ENCODE assay signal across 10 cellular contexts in the genomic region with DNA sequence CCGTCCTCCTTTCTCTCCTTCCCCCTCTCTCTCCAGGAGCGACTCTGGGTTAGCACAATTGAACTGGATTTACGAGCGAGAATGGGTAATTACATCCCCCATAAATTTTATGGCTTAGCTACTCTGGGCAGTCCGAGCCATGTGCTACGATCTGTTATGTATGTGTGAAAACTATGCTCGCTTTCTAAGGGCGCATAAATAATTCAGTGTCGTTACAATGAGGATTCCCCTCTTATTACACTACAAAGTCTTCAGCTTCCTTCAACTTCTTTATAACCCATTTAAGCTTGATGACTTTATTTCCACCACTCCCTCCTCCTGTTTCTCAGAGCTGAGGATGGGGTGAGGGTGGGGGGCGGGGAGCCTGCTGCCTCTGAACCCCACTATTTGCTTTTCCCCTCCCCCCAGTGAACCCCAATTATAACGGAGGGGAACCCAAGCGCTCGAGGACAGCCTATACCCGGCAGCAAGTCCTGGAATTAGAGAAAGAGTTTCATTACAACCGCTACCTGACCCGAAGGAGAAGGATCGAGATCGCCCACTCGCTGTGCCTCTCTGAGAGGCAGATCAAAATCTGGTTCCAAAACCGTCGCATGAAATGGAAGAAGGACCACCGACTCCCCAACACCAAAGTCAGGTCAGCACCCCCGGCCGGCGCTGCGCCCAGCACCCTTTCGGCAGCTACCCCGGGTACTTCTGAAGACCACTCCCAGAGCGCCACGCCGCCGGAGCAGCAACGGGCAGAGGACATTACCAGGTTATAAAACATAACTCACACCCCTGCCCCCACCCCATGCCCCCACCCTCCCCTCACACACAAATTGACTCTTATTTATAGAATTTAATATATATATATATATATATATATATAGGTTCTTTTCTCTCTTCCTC. TPM values are rescaled to one million over a fixed set of nuclear protein-coding genes. Genes with fewer than 3 reads are reported as not detected.
A peak's percentile ranks its signal among the peaks of the same experiment; 100 is the strongest.
DNase-seq lines count a peak whose midpoint lies in the region; TF ChIP-seq lines count a peak whose summit lies in the region.
"Had no signal": no experiment of that assay in that cellular context is flagged by ENCODE, and none has a peak within 500 bp of the region (broad histone marks: within the 10 kb centered on the region; RNA-seq: fewer than 3 reads in every experiment).

No MANE protein-coding gene starts in this region.

- no peak for TF ChIP-seq POLR2A in esophagus muscularis mucosa (IDR thresholded peaks at IDR 0.05; ENCODE audit: low read depth)
- TF ChIP-seq POLR2A in uterus (IDR thresholded peaks at IDR 0.05), result no peak

- TF ChIP-seq CTCF in GM06990 (IDR thresholded peaks at IDR 0.05; ENCODE audit: insufficient read depth, low read length, poor library complexity, severe bottlenecking) (no peak), esophagus muscularis mucosa (IDR thresholded peaks at IDR 0.05) (no peak), uterus (IDR thresholded peaks at IDR 0.05) (no peak)

- H3K9me3 ChIP-seq in esophagus muscularis mucosa (no peaks in the 10 kb centered on the region), uterus (no peaks in the 10 kb centered on the region)

- H3K27me3 ChIP-seq in GM06990 (replicated peaks; ENCODE audit: control insufficient read depth, insufficient read depth, low read length) (no peaks in the 10 kb centered on the region), esophagus muscularis mucosa (peaks cover 0 to 27% (median 0%) of the 10 kb centered on the region in 4 donors), uterus (peaks cover 0 to 14% of the 10 kb centered on the region in 2 donors)

- intact Hi-C loops in esophagus muscularis mucosa (cut with DNase I), result loop anchor here (5.0 kb wide), 1 partner anchor 83 kb away; no protein-coding TSS in a partner anchor
- intact Hi-C loops in uterus (cut with DNase I; ENCODE audit: low total_unique reads), result no loop called here

- no peak for TF ChIP-seq EP300 in esophagus muscularis mucosa (IDR thresholded peaks at IDR 0.05)

- DNase-seq in GM06990 (ENCODE audit: extremely low read depth, insufficient read length) (no peak), NCI-H748 treated with DMSO at 0.1 percent for 48 hours (lab: John Stamatoyannopoulos, UW) (peak; percentile 69), esophagus muscularis mucosa (ENCODE audit: extremely low spot score) (no peak), skeletal muscle cell (ENCODE audit: low read depth) (no peak), iPS-NIHi7 (ENCODE audit: extremely low spot score) (no peak), NCI-H128 (lab: John Stamatoyannopoulos, UW; ENCODE audit: unreplicated experiment) (no peak), uterus (no peak)
- DNase-seq in activated effector memory CD4-positive, alpha-beta T cell treated with Interleukin-2 at 50 U/mL for 16 hours, result no peak
- DNase-seq: activated effector memory CD4-positive, alpha-beta T cell treated with anti-CD3 and anti-CD28 coated beads, Interleukin-2, amount 50 U/mL, for 16 hours; foreskin melanocyte had no signal

- WGBS in esophagus muscularis mucosa, result 13% methylated on average over 33 of the region's 33 CpGs

- H3K4me3 ChIP-seq in GM06990 (replicated peaks; ENCODE audit: low read depth, low read length) (peak overlapping the region; percentile 84), esophagus muscularis mucosa (peak overlapping the region; percentile 74 to 88 (median 82)), skeletal muscle cell (ENCODE audit: low read depth, low read length) (peak overlapping the region; percentile 34), uterus (peak overlapping the region in 1 of 2 donors; percentile 37)

- H3K27ac ChIP-seq in esophagus muscularis mucosa (replicated peaks in 1 of 4) (peak overlapping the region in 3 of 4 donors; percentile 79 to 82 (median 79)), uterus (no peak overlapping the region)

- no peaks in the 10 kb centered on the region for H3K36me3 ChIP-seq in GM06990 (ENCODE audit: control insufficient read depth, insufficient read depth, low read length)
- H3K36me3 ChIP-seq in esophagus muscularis mucosa, result no peaks in the 10 kb centered on the region
- H3K36me3 ChIP-seq in uterus, result no peaks in the 10 kb centered on the region

- H3K4me1 ChIP-seq in esophagus muscularis mucosa (peaks cover 13 to 55% (median 44%) of the 10 kb centered on the region in 4 donors), uterus (peaks cover 0 to 7% of the 10 kb centered on the region in 2 donors)

RNA-seq across cellular contexts. Expression of a gene that starts 1.1 kb away (rescaled TPM):
- total RNA-seq in esophagus muscularis mucosa (1 to 10 TPM in 3 of 4 donors, under 1 TPM in 1; 0.83 to 3.6 (median 2.5) TPM), uterus (10 to 100 TPM in 1 of 4 donors, 1 to 10 TPM in 1, under 1 TPM in 1, not detected in 1; 0.83 to 28.6 (median 1.2) TPM)

RNA-seq across cellular contexts. Expression of a gene that starts 21.8 kb away (rescaled TPM):
- total RNA-seq in esophagus muscularis mucosa (1 to 10 TPM in 1 of 4 donors, under 1 TPM in 1, not detected in 2; 0.83 to 2.0 TPM), uterus (10 to 100 TPM in 1 of 4 donors, 1 to 10 TPM in 1, not detected in 2; 3.5 to 10.2 TPM)

RNA-seq across cellular contexts. Expression of a gene that starts 26.4 kb away (rescaled TPM):
- total RNA-seq in esophagus muscularis mucosa, result under 1 TPM in 3 of 4 donors, not detected in 1; 0.23 to 0.42 (median 0.32) TPM
- total RNA-seq in uterus, result 10 to 100 TPM in 1 of 4 donors, 1 to 10 TPM in 2, not detected in 1; 1.2 to 20.4 (median 2.1) TPM

RNA-seq across cellular contexts. Expression of a gene that starts 45.9 kb away (rescaled TPM):
- total RNA-seq in esophagus muscularis mucosa (not detected), uterus (1 to 10 TPM in 1 of 4 donors, under 1 TPM in 2, not detected in 1; 0.29 to 7.2 (median 0.35) TPM)

RNA-seq across cellular contexts. Expression of a gene that starts 54.7 kb away (rescaled TPM):
- total RNA-seq in esophagus muscularis mucosa, result not detected
- 1 to 10 TPM in 3 of 4 donors, not detected in 1; 1.5 to 7.8 (median 1.7) TPM for total RNA-seq in uterus

Comparison
In these comparisons a context has a peak if more than half of its experiments do, and no peak if none do; other contexts are left out.
1. H3K27ac ChIP-seq: peak in esophagus muscularis mucosa (3 of 4); none in uterus (0 of 2).